8 cellular contexts compared by ENCODE assay signal in the genomic region with DNA sequence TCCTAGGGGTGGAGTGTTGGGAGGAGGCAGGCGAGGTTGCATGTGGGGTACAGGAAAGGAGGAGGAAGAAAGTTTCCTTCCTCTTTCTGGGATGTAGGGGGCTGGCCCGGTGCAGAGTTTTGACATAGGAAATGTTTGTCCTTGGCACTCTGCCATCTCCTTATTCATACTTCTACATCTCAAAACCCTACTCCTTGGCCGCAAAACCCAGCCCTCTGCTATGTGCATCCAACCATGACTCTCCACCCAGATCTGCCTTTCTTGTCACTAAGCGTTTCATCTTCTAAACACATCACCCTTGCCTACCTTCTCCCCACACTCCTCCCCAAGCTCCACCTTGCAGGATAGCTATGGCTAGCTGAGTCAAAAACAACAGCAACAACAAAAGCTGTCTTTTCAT. TPM values are rescaled to one million over a fixed set of nuclear protein-coding genes. Genes with fewer than 3 reads are reported as not detected.
DNase-seq lines count a peak whose midpoint lies in the region; ATAC-seq and TF ChIP-seq lines count a peak whose summit lies in the region.
"Not testable (repeated sequence)": the region's sequence is repeated elsewhere in the genome, so short reads cannot be mapped to it uniquely, and the experiment has no call there.

No MANE protein-coding gene starts in this region.

- H3K9me3 ChIP-seq in T-helper 17 cell (ENCODE audit: control insufficient read depth, low read length, poor library complexity, severe bottlenecking); psoas muscle: not testable (repeated sequence)

- H3K27ac Mint-ChIP-seq in T-helper 17 cell: peak overlapping the region; percentile 62

- H3K4me1 Mint-ChIP-seq in T-helper 17 cell: peaks cover 27% of the 10 kb centered on the region

- not testable (repeated sequence) for H3K27me3 ChIP-seq in psoas muscle (ENCODE audit: insufficient read depth in 3 of 3, low read length in 2 of 3)

- not testable (repeated sequence) for H3K27ac ChIP-seq in psoas muscle

- ATAC-seq in GM18520 (IDR thresholded peaks at IDR 0.05; ENCODE audit: unreplicated experiment) (peak; percentile 87), HG02588 (IDR thresholded peaks at IDR 0.05; ENCODE audit: unreplicated experiment) (peak; percentile 98), T-helper 17 cell (peak; percentile 92), psoas muscle (peak in 2 of 4 donors; percentile 32 to 45)

- not testable (repeated sequence) for H3K4me1 ChIP-seq in psoas muscle

- H3K27me3 Mint-ChIP-seq in T-helper 17 cell: not testable (repeated sequence)

- DNase-seq in HT1080 (ENCODE audit: low read depth) (peak; percentile 7), fibroblast of the conjunctiva (ENCODE audit: low read depth) (peak; percentile 2), psoas muscle (peak; percentile 28 to 43), ureter (ENCODE audit: low spot score) (peak; percentile 44)
- not testable (repeated sequence) for DNase-seq in T-helper 17 cell
- DNase-seq in activated effector memory CD4-positive, alpha-beta T cell treated with anti-CD3 and anti-CD28 coated beads, Interleukin-2, amount 50 U/mL, for 16 hours: peak; percentile 64

- not testable (repeated sequence) for TF ChIP-seq CTCF in psoas muscle (IDR thresholded peaks at IDR 0.05)

- H3K4me3 Mint-ChIP-seq in T-helper 17 cell: not testable (repeated sequence)

- H3K4me3 ChIP-seq in psoas muscle: not testable (repeated sequence)

- intact Hi-C loops in psoas muscle (cut with DNase I): not testable (repeated sequence)

- WGBS in psoas muscle, 3 donors: 62 to 76% (median 64%) methylated on average over 4 of the region's 4 CpGs

- not testable (repeated sequence) for H3K36me3 Mint-ChIP-seq in T-helper 17 cell (ENCODE audit: low read depth)

- not testable (repeated sequence) for H3K36me3 ChIP-seq in psoas muscle (ENCODE audit: insufficient read depth in 1 of 2, low read depth in 1 of 2)

RNA-seq across cellular contexts. Expression of a gene that starts 48.1 kb away (rescaled TPM):
- total RNA-seq in HT1080 (2014; rRNA removed; shearing (Covaris generic)): 19.9 and 20.1 TPM in 2 replicates
- 19.0 and 27.9 TPM in 2 replicates for polyA plus RNA-seq in HT1080 (2015; cell fraction: cytosol; rRNA removed)
- 14.0 and 24.2 TPM in 2 replicates for polyA plus RNA-seq in HT1080 (2015; cell fraction: nucleus; rRNA removed)
- total RNA-seq in T-helper 17 cell: 10 to 100 TPM; 14.9 to 16.7 TPM
- 1 to 10 TPM; 3.6 to 7.8 (median 5.2) TPM for total RNA-seq in psoas muscle
- 1 to 10 TPM; 3.1 to 4.7 (median 4.5) TPM for polyA plus RNA-seq in psoas muscle
- total RNA-seq in ureter: 23.7 TPM
